In the genomic region with DNA sequence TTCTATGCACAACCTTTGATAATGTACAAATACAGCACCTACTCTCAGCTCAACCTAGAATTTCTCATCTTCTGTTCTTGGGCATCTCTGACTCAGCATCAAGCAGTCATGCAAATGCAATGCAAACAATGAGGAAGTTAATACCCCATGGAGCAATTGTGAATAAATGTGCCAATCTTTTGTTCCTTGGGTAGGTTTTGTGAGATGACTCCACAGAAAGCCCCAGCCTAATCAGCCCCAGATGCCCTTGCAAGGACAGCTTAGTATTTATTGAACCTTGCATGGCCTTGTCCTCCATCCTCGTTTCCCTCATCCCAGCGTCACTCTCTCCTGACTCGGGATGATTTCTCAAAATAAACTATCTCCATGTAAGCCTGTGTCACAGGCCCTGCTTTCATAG, we compare ENCODE assay signal across 12 cellular contexts.
DNase-seq lines count a peak whose midpoint lies in the region; ATAC-seq and TF ChIP-seq lines count a peak whose summit lies in the region.
"Had no signal": no experiment of that assay in that cellular context is flagged by ENCODE, and none has a peak within 500 bp of the region (broad histone marks: within the 10 kb centered on the region; RNA-seq: fewer than 3 reads in every experiment).

No MANE protein-coding gene starts in this region.

- H3K4me2 ChIP-seq in neuronal stem cell (ENCODE audit: insufficient read depth, low read length, poor library complexity, severe bottlenecking) = no peak overlapping the region
- H3K4me2 ChIP-seq: KMS-11 had no signal

- H3K27me3 Mint-ChIP-seq in Caco-2 (ENCODE audit: insufficient read depth, unreplicated experiment) = no peaks in the 10 kb centered on the region

- intact Hi-C loops in Caco-2 (cut with micrococcal nuclease; ENCODE audit: unreplicated experiment) = no loop called here
- intact Hi-C loops in thyroid gland (cut with DNase I) = no loop called here

- H3K9ac ChIP-seq in neuronal stem cell (ENCODE audit: low read depth, low read length, poor library complexity) = no peak overlapping the region
- H3K9ac ChIP-seq: KMS-11 had no signal

- no peak overlapping the region for H3K18ac ChIP-seq in neuronal stem cell (ENCODE audit: low read length)

- DNase-seq in GM04504 (ENCODE audit: low read depth) (peak; percentile 95), NCI-H526 treated with DMSO at 0.1 percent for 48 hours (lab: John Stamatoyannopoulos, UW) (peak; percentile 41), epithelial cell of esophagus (ENCODE audit: low read depth) (peak; percentile 90), neuronal stem cell (ENCODE audit: low spot score) (peak; percentile 49), Caco-2 (no peak), BE2C (no peak), thyroid gland (no peak)
- DNase-seq: activated T-cell treated with anti-CD3 and anti-CD28 coated beads, Interleukin-2, amount 50 U/mL, for 1 hour; right lobe of liver; Right ventricle myocardium superior had no signal

- H3K36me3 Mint-ChIP-seq in Caco-2 (ENCODE audit: insufficient read depth, unreplicated experiment) = no peaks in the 10 kb centered on the region

- H3K4me3 Mint-ChIP-seq in Caco-2 (ENCODE audit: unreplicated experiment) = no peak overlapping the region

- H3K4me1 ChIP-seq in neuronal stem cell (ENCODE audit: control insufficient read depth in 2 of 2, insufficient read depth in 1 of 2, low read depth in 1 of 2, low read length in 2 of 2) = peaks cover 6 to 8% of the 10 kb centered on the region in 2 donors
- H3K4me1 ChIP-seq in Caco-2 = peaks cover 2% of the 10 kb centered on the region
- H3K4me1 ChIP-seq in BE2C = no peaks in the 10 kb centered on the region
- no peaks in the 10 kb centered on the region for H3K4me1 ChIP-seq in thyroid gland
- H3K4me1 ChIP-seq: right lobe of liver had no signal

- no TSS peak for BruUV-seq in Caco-2 (replicated peaks; lab: Mats Ljungman, UMichigan)

- no peak overlapping the region for H4K91ac ChIP-seq in neuronal stem cell (ENCODE audit: low read depth, low read length, poor library complexity)

- no peak overlapping the region for H2BK120ac ChIP-seq in neuronal stem cell (ENCODE audit: low read depth, low read length)

- H3K4me1 Mint-ChIP-seq in Caco-2 (ENCODE audit: low read depth, unreplicated experiment) = no peaks in the 10 kb centered on the region

- POLR2A ChIA-PET in Caco-2 (lab: Charles Lee) = interaction anchor here (0.6 kb wide), 1 partner anchor 150 kb away, joined by 9 read pairs; no protein-coding TSS in a partner anchor

- TF ChIP-seq CTCF in epithelial cell of esophagus (IDR thresholded peaks at IDR 0.05; ENCODE audit: insufficient read depth, low read depth, low read length, missing control alignments) (no peak), Caco-2 (IDR thresholded peaks at IDR 0.05; ENCODE audit: insufficient read depth in 1 of 2, low read depth in 1 of 2, low read length in 1 of 2, severe bottlenecking in 1 of 2, unreplicated experiment in 1 of 2) (no peak), BE2C (IDR thresholded peaks at IDR 0.05; ENCODE audit: low read depth, low read length) (no peak), thyroid gland (IDR thresholded peaks at IDR 0.05) (no peak)

- WGBS in neuronal stem cell (ENCODE audit: extremely low coverage in 2 of 2, insufficient read length in 2 of 2, insufficient replicate concordance in 1 of 2), 2 donors = no CpG with 5 or more reads among the region's 3 CpGs
- WGBS in thyroid gland, 2 donors = 63 to 65% methylated on average over 3 of the region's 3 CpGs

- H3K14ac ChIP-seq in neuronal stem cell (ENCODE audit: low read length) = no peak overlapping the region

- no peak overlapping the region for H3K4ac ChIP-seq in neuronal stem cell (ENCODE audit: low read length)

- no peak for ATAC-seq in HG02623 (IDR thresholded peaks at IDR 0.05; ENCODE audit: unreplicated experiment)

- H3K9me3 ChIP-seq in neuronal stem cell (replicated peaks in 1 of 2; ENCODE audit: control insufficient read depth in 2 of 2, insufficient read depth in 1 of 2, low read depth in 1 of 2, low read length in 2 of 2) = no peaks in the 10 kb centered on the region
- H3K9me3 ChIP-seq in Caco-2 = peaks cover 5% of the 10 kb centered on the region
- H3K9me3 ChIP-seq in BE2C = no peaks in the 10 kb centered on the region
- no peaks in the 10 kb centered on the region for H3K9me3 ChIP-seq in thyroid gland
- H3K9me3 ChIP-seq: right lobe of liver had no signal

- H2AK5ac ChIP-seq in neuronal stem cell (ENCODE audit: low read depth, low read length) = no peak overlapping the region

- H3K23ac ChIP-seq in neuronal stem cell (ENCODE audit: low read depth, low read length, poor library complexity) = no peak overlapping the region

- TF ChIP-seq POLR2A in thyroid gland (IDR thresholded peaks at IDR 0.05) = no peak

- H3K27me3 ChIP-seq in neuronal stem cell (ENCODE audit: control insufficient read depth in 3 of 3, insufficient read depth in 3 of 3, low read depth in 1 of 3, low read length in 3 of 3) (no peaks in the 10 kb centered on the region), Caco-2 (replicated peaks; ENCODE audit: control insufficient read depth, insufficient read depth, low read length) (no peaks in the 10 kb centered on the region), BE2C (no peaks in the 10 kb centered on the region), thyroid gland (no peaks in the 10 kb centered on the region)
- H3K27me3 ChIP-seq: right lobe of liver had no signal

- no peak overlapping the region for H4K8ac ChIP-seq in neuronal stem cell (ENCODE audit: low read depth, low read length)

- no peaks in the 10 kb centered on the region for H3K79me1 ChIP-seq in neuronal stem cell (ENCODE audit: low read depth, low read length)

- H2BK12ac ChIP-seq in neuronal stem cell (ENCODE audit: low read length) = no peak overlapping the region

- no peak overlapping the region for H3K4me3 ChIP-seq in epithelial cell of esophagus (ENCODE audit: low read length)
- no peak overlapping the region for H3K4me3 ChIP-seq in neuronal stem cell (ENCODE audit: low read length in 2 of 2)
- H3K4me3 ChIP-seq in Caco-2 (ENCODE audit: low read depth, low read length) = no peak overlapping the region
- no peak overlapping the region for H3K4me3 ChIP-seq in BE2C (ENCODE audit: low read depth, low read length)
- no peak overlapping the region for H3K4me3 ChIP-seq in thyroid gland (replicated peaks in 1 of 3)
- H3K4me3 ChIP-seq: right lobe of liver had no signal

- peaks cover 22% of the 10 kb centered on the region for H3K9me3 Mint-ChIP-seq in Caco-2 (ENCODE audit: unreplicated experiment)

- H3K27ac ChIP-seq in neuronal stem cell (replicated peaks; ENCODE audit: low read length) = no peak overlapping the region
- H3K27ac ChIP-seq in thyroid gland = no peak overlapping the region
- H3K27ac ChIP-seq: KMS-11, right lobe of liver had no signal

- H2AFZ ChIP-seq in neuronal stem cell (ENCODE audit: low read length) = peak overlapping the region; percentile 70

- no peak overlapping the region for H2BK15ac ChIP-seq in neuronal stem cell (ENCODE audit: low read length)

- H3K36me3 ChIP-seq in neuronal stem cell (replicated peaks in 1 of 2; ENCODE audit: control insufficient read depth in 2 of 2, insufficient read depth in 2 of 2, low read length in 2 of 2) (no peaks in the 10 kb centered on the region), Caco-2 (ENCODE audit: control insufficient read depth, insufficient read depth, low read length) (no peaks in the 10 kb centered on the region), BE2C (no peaks in the 10 kb centered on the region), thyroid gland (no peaks in the 10 kb centered on the region)
- H3K36me3 ChIP-seq: right lobe of liver had no signal

- no peak overlapping the region for H2BK5ac ChIP-seq in neuronal stem cell (ENCODE audit: low read length)

- H3K27ac Mint-ChIP-seq in Caco-2 (ENCODE audit: unreplicated experiment) = no peak overlapping the region

- CTCF ChIA-PET in Caco-2 (lab: Charles Lee) = interaction anchor here (1.4 kb wide), 1 partner anchor 9 kb away, joined by 3 read pairs; no protein-coding TSS in a partner anchor

Comparison
In these comparisons a context has a peak if more than half of its experiments do, and no peak if none do; other contexts are left out.
1. DNase-seq: peak in GM04504 (single experiment), NCI-H526 treated with DMSO at 0.1 percent for 48 hours (single experiment), epithelial cell of esophagus (single experiment) and neuronal stem cell (single experiment); none in Caco-2 (0 of 2), BE2C (single experiment) and thyroid gland (0 of 2).